In the genomic region with DNA sequence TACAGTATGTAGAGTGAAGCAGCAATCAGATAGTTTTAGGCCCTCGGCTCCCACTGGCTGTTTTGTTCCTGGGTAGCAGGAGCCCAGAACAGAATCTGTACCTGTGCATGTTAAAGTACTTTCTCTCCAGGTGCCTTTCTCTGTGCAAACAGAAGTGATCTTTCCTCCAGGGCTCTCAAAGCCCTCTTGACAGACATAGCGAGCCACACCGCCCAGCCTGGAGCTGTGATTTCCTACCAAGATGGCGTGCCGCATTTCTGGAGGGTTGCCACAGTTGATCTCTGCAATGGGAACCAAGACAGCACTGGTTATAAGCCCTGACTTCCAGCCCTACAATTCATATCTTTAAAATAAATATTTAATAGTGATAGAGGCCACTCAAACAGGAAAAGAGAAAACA, we compare ENCODE assay signal across 14 cellular contexts. TPM values are rescaled to one million over a fixed set of nuclear protein-coding genes. Genes with fewer than 3 reads are reported as not detected.
A peak's percentile ranks its signal among the peaks of the same experiment; 100 is the strongest.
DNase-seq lines count a peak whose midpoint lies in the region; ATAC-seq, FAIRE-seq and TF ChIP-seq lines count a peak whose summit lies in the region.
"Had no signal": no experiment of that assay in that cellular context is flagged by ENCODE, and none has a peak within 500 bp of the region (broad histone marks: within the 10 kb centered on the region; RNA-seq: fewer than 3 reads in every experiment).

No MANE protein-coding gene starts in this region.

- H3K4me3 ChIP-seq in body of pancreas (no peak overlapping the region), pancreas (no peak overlapping the region), GM23248 (no peak overlapping the region)

- TF ChIP-seq CTCF in body of pancreas (IDR thresholded peaks at IDR 0.05) (no peak), pancreas (IDR thresholded peaks at IDR 0.05) (no peak)

- no peaks in the 10 kb centered on the region for H3K9me2 ChIP-seq in GM23248 (ENCODE audit: insufficient read depth)

- H3K36me3 ChIP-seq in body of pancreas (replicated peaks in 1 of 2; ENCODE audit: insufficient read depth in 1 of 2, low read depth in 2 of 2), result no peaks in the 10 kb centered on the region
- no peaks in the 10 kb centered on the region for H3K36me3 ChIP-seq in pancreas
- no peaks in the 10 kb centered on the region for H3K36me3 ChIP-seq in GM23248 (ENCODE audit: low read depth)
- H3K36me3 ChIP-seq: BE2C had no signal

- no peak for TF ChIP-seq POLR2A in body of pancreas (IDR thresholded peaks at IDR 0.05)

- no peaks in the 10 kb centered on the region for H3K27me3 ChIP-seq in body of pancreas
- H3K27me3 ChIP-seq in pancreas, result no peaks in the 10 kb centered on the region
- no peaks in the 10 kb centered on the region for H3K27me3 ChIP-seq in GM23248 (replicated peaks; ENCODE audit: insufficient read depth)
- H3K27me3 ChIP-seq: BE2C had no signal

- intact Hi-C loops in body of pancreas (cut with DNase I), result no loop called here
- intact Hi-C loops in pancreas (cut with DNase I), result no loop called here

- no peaks in the 10 kb centered on the region for H3F3A ChIP-seq in GM23248 (ENCODE audit: insufficient read depth)

- peaks cover 22% of the 10 kb centered on the region for H3K4me1 ChIP-seq in body of pancreas
- peaks cover 14 to 21% (median 18%) of the 10 kb centered on the region in 3 donors for H3K4me1 ChIP-seq in pancreas
- no peaks in the 10 kb centered on the region for H3K4me1 ChIP-seq in GM23248 (ENCODE audit: insufficient read depth)
- H3K4me1 ChIP-seq: BE2C had no signal

- in situ Hi-C loops in GM23248 (cut with MboI), result no loop called here

- H3K27ac ChIP-seq in body of pancreas (no peak overlapping the region), pancreas (no peak overlapping the region), GM23248 (no peak overlapping the region)
- H3K27ac ChIP-seq: C4-2B had no signal

- no peaks in the 10 kb centered on the region for H3K79me2 ChIP-seq in GM23248 (ENCODE audit: insufficient read depth)

- no peaks in the 10 kb centered on the region for H3K9me3 ChIP-seq in body of pancreas
- H3K9me3 ChIP-seq in pancreas, result no peaks in the 10 kb centered on the region
- no peaks in the 10 kb centered on the region for H3K9me3 ChIP-seq in GM23248 (ENCODE audit: low read depth)
- H3K9me3 ChIP-seq: BE2C had no signal

- DNase-seq in NCI-H187 treated with DMSO at 0.1 percent for 48 hours (lab: John Stamatoyannopoulos, UW) (peak; percentile 25), NCI-H345 (lab: John Stamatoyannopoulos, UW) (peak; percentile 47), body of pancreas (peak; percentile 11 to 54 (median 20)), pancreas (peak in 5 of 6 donors; percentile 8 to 59 (median 41)), NCI-H2171 treated with DMSO at 0.1 percent for 48 hours (lab: John Stamatoyannopoulos, UW) (no peak), GM23248 (no peak)
- no peak for DNase-seq in stimulated activated naive CD4-positive, alpha-beta T cell (lab: John Stamatoyannopoulos, UW)
- DNase-seq: BE2C; CD4-positive, alpha-beta memory T cell; DND-41; GDM1; H7 had no signal

- 49 to 63% methylated on average over 5 of the region's 5 CpGs for WGBS in body of pancreas, 2 donors
- WGBS in pancreas, 2 donors, result 53 to 65% methylated on average over 5 of the region's 5 CpGs
- 88 to 89% methylated on average over 5 of the region's 5 CpGs for WGBS in GM23248 (ENCODE audit: low coverage in 1 of 2, low lambda C conversion rate in 2 of 2, missing lambda C conversion rate in 2 of 2), 2 experiments

- no peaks in the 10 kb centered on the region for H4K20me1 ChIP-seq in GM23248 (ENCODE audit: insufficient read depth)

- no peak overlapping the region for H2AFZ ChIP-seq in GM23248

- no peak for FAIRE-seq in pancreas (lab: Jason Lieb, UNC)
- FAIRE-seq: A204.1 had no signal

- no peak overlapping the region for H3K9ac ChIP-seq in GM23248

- H3K4me2 ChIP-seq in GM23248 (ENCODE audit: unreplicated experiment), result no peak overlapping the region

- ATAC-seq in body of pancreas, result no peak
- ATAC-seq in pancreas, result peak in 1 of 4 donors; percentile 23

RNA-seq across cellular contexts. Expression of gene SUSD1, which starts 50.9 kb away (rescaled TPM):
- 1 to 10 TPM; 7.8 to 7.9 TPM for total RNA-seq in body of pancreas
- 10 to 100 TPM in 2 of 6 donors, 1 to 10 TPM in 4; 2.8 to 14.8 (median 4.4) TPM for total RNA-seq in pancreas
- polyA plus RNA-seq in pancreas, result 1 to 10 TPM; 2.6 to 6.3 TPM
- total RNA-seq in GM23248 (2014; rRNA removed; shearing (Covaris generic)), result 5.4 and 8.4 TPM in 2 replicates
- polyA plus RNA-seq in GM23248 (2016; fragmentation: Nextera tagmentation; extraction: Ambion mirVana), result 4.0 and 4.2 TPM in 2 replicates

Comparison
In these comparisons a context has a peak if more than half of its experiments do, and no peak if none do; other contexts are left out.
1. DNase-seq: peak in NCI-H187 treated with DMSO at 0.1 percent for 48 hours (single experiment), NCI-H345 (single experiment), body of pancreas (4 of 4) and pancreas (5 of 6); none in NCI-H2171 treated with DMSO at 0.1 percent for 48 hours (single experiment), GM23248 (single experiment) and stimulated activated naive CD4-positive, alpha-beta T cell (0 of 6).